17 cellular contexts compared by ENCODE assay signal in genomic region chr1:239896980-239897379, GRCh38.
DNase-seq lines count a peak whose midpoint lies in the region; ATAC-seq and TF ChIP-seq lines count a peak whose summit lies in the region.
"Had no signal": no experiment of that assay in that cellular context is flagged by ENCODE, and none has a peak within 500 bp of the region (broad histone marks: within the 10 kb centered on the region; RNA-seq: fewer than 3 reads in every experiment).

No MANE protein-coding gene starts in this region.

- no peak overlapping the region for H2BK5ac ChIP-seq in neuronal stem cell (ENCODE audit: low read length)

- no peak overlapping the region for H2BK12ac ChIP-seq in neuronal stem cell (ENCODE audit: low read length)

- no peak overlapping the region for H2BK120ac ChIP-seq in neuronal stem cell (ENCODE audit: low read depth, low read length)

- H4K91ac ChIP-seq in neuronal stem cell (ENCODE audit: low read depth, low read length, poor library complexity) = no peak overlapping the region

- no peak overlapping the region for H3K23ac ChIP-seq in neuronal stem cell (ENCODE audit: low read depth, low read length, poor library complexity)

- no peak overlapping the region for H2BK15ac ChIP-seq in neuronal stem cell (ENCODE audit: low read length)

- H3K27me3 ChIP-seq in GM23338 (ENCODE audit: insufficient read depth) (no peaks in the 10 kb centered on the region), gastroesophageal sphincter (no peaks in the 10 kb centered on the region), neuronal stem cell (ENCODE audit: control insufficient read depth in 3 of 3, insufficient read depth in 3 of 3, low read depth in 1 of 3, low read length in 3 of 3) (no peaks in the 10 kb centered on the region), stomach (no peaks in the 10 kb centered on the region), breast epithelium (no peaks in the 10 kb centered on the region)

- no peak overlapping the region for H4K8ac ChIP-seq in neuronal stem cell (ENCODE audit: low read depth, low read length)

- no peak overlapping the region for H3K14ac ChIP-seq in neuronal stem cell (ENCODE audit: low read length)

- H2AFZ ChIP-seq in GM23338 = no peak overlapping the region
- H2AFZ ChIP-seq in neuronal stem cell (ENCODE audit: low read length) = no peak overlapping the region

- no peaks in the 10 kb centered on the region for H4K20me1 ChIP-seq in GM23338 (replicated peaks; ENCODE audit: insufficient read depth)

- no peak for TF ChIP-seq POLR2A in gastroesophageal sphincter (IDR thresholded peaks at IDR 0.05)
- no peak for TF ChIP-seq POLR2A in stomach (IDR thresholded peaks at IDR 0.05)
- no peak for TF ChIP-seq POLR2A in breast epithelium (IDR thresholded peaks at IDR 0.05)

- H3K4me1 ChIP-seq in GM23338 (ENCODE audit: insufficient read depth) (peaks cover 11% of the 10 kb centered on the region), gastroesophageal sphincter (peaks cover 2 to 45% (median 20%) of the 10 kb centered on the region in 3 donors), neuronal stem cell (ENCODE audit: control insufficient read depth in 2 of 2, insufficient read depth in 1 of 2, low read depth in 1 of 2, low read length in 2 of 2) (peaks cover 2 to 3% of the 10 kb centered on the region in 2 donors), stomach (peaks cover 4 to 45% (median 22%) of the 10 kb centered on the region in 4 donors), breast epithelium (no peaks in the 10 kb centered on the region)

- TF ChIP-seq CTCF in GM23338 (conservative IDR thresholded peaks at IDR 0.05; ENCODE audit: low read depth in 2 of 2) = no peak
- TF ChIP-seq CTCF in gastroesophageal sphincter (IDR thresholded peaks at IDR 0.05) = no peak
- no peak for TF ChIP-seq CTCF in stomach (IDR thresholded peaks at IDR 0.05)
- TF ChIP-seq CTCF in breast epithelium (IDR thresholded peaks at IDR 0.05) = no peak

- DNase-seq in GM23338 (ENCODE audit: low spot score) (no peak), neuronal stem cell (ENCODE audit: low spot score) (no peak), stomach (peak; percentile 38), islet precursor cell (no peak), breast epithelium (ENCODE audit: low spot score in 2 of 2) (no peak)
- DNase-seq: CD8-positive, alpha-beta T cell; COR-L47; DMS153; DMS79 treated with DMSO at 0.1 percent for 48 hours; EL; GOT3; IMR-90 had no signal

- no peaks in the 10 kb centered on the region for H3K79me2 ChIP-seq in GM23338 (replicated peaks; ENCODE audit: insufficient read depth)

- TF ChIP-seq EP300 in gastroesophageal sphincter (IDR thresholded peaks at IDR 0.05) = no peak
- no peak for TF ChIP-seq EP300 in stomach (IDR thresholded peaks at IDR 0.05)

- no peak overlapping the region for H2AK5ac ChIP-seq in neuronal stem cell (ENCODE audit: low read depth, low read length)

- H3K4me1 Mint-ChIP-seq in GM23338 = peaks cover 6% of the 10 kb centered on the region; the same call in 2 of the 3 replicates

- intact Hi-C loops in stomach (cut with DNase I; ENCODE audit: low total_unique reads) = no loop called here
- intact Hi-C loops in breast epithelium (cut with DNase I; ENCODE audit: low total_unique reads) = no loop called here

- H3K36me3 ChIP-seq in GM23338 (ENCODE audit: insufficient read depth) (no peaks in the 10 kb centered on the region), gastroesophageal sphincter (peaks cover 0 to 5% of the 10 kb centered on the region in 2 donors), neuronal stem cell (replicated peaks in 1 of 2; ENCODE audit: control insufficient read depth in 2 of 2, insufficient read depth in 2 of 2, low read length in 2 of 2) (no peaks in the 10 kb centered on the region), stomach (no peaks in the 10 kb centered on the region), breast epithelium (no peaks in the 10 kb centered on the region)
- H3K36me3 ChIP-seq: HAP-1 had no signal

- 24 to 29% methylated on average over 8 of the region's 9 CpGs for WGBS in gastroesophageal sphincter (ENCODE audit: low coverage in 1 of 2), 2 donors
- no CpG with 5 or more reads among the region's 9 CpGs for WGBS in neuronal stem cell (ENCODE audit: extremely low coverage in 2 of 2, insufficient read length in 2 of 2, insufficient replicate concordance in 1 of 2), 2 donors
- 19 to 52% (median 23%) methylated on average over 9 of the region's 9 CpGs for WGBS in stomach, 5 donors

- H3K4me3 Mint-ChIP-seq in GM23338 = no peak overlapping the region
- H3K4me3 Mint-ChIP-seq: CD8-positive, alpha-beta T cell had no signal

- ATAC-seq in GM23338 (no peak), gastroesophageal sphincter (no peak), GM21360 (IDR thresholded peaks at IDR 0.05; ENCODE audit: unreplicated experiment) (no peak)
- ATAC-seq: CD8-positive, alpha-beta T cell had no signal

- H3K9me3 ChIP-seq in gastroesophageal sphincter = no peaks in the 10 kb centered on the region
- no peaks in the 10 kb centered on the region for H3K9me3 ChIP-seq in neuronal stem cell (replicated peaks in 1 of 2; ENCODE audit: control insufficient read depth in 2 of 2, insufficient read depth in 1 of 2, low read depth in 1 of 2, low read length in 2 of 2)
- H3K9me3 ChIP-seq in stomach = no peaks in the 10 kb centered on the region
- no peaks in the 10 kb centered on the region for H3K9me3 ChIP-seq in breast epithelium
- H3K9me3 ChIP-seq: HAP-1 had no signal

- peak overlapping the region; percentile 25 for H3K18ac ChIP-seq in neuronal stem cell (ENCODE audit: low read length)

- H3K9me3 Mint-ChIP-seq in GM23338 = peaks cover 5% of the 10 kb centered on the region
- H3K9me3 Mint-ChIP-seq: CD8-positive, alpha-beta T cell had no signal

- H3K4ac ChIP-seq in neuronal stem cell (ENCODE audit: low read length) = no peak overlapping the region

- no peak overlapping the region for H3K9ac ChIP-seq in neuronal stem cell (ENCODE audit: low read depth, low read length, poor library complexity)

- no peak overlapping the region for H3K27ac Mint-ChIP-seq in GM23338
- H3K27ac Mint-ChIP-seq: CD14-positive monocyte; CD8-positive, alpha-beta T cell had no signal

- H3F3A ChIP-seq in GM23338 (replicated peaks; ENCODE audit: low read depth) = no peaks in the 10 kb centered on the region

- H3K4me2 ChIP-seq in GM23338 = peak overlapping the region; percentile 53; the same call in 1 of the 2 replicates
- no peak overlapping the region for H3K4me2 ChIP-seq in neuronal stem cell (ENCODE audit: insufficient read depth, low read length, poor library complexity, severe bottlenecking)

- H3K9me2 ChIP-seq in GM23338 (ENCODE audit: insufficient read depth) = no peaks in the 10 kb centered on the region

- no peak overlapping the region for H3K4me3 ChIP-seq in GM23338
- no peak overlapping the region for H3K4me3 ChIP-seq in gastroesophageal sphincter
- no peak overlapping the region for H3K4me3 ChIP-seq in neuronal stem cell (ENCODE audit: low read length in 2 of 2)
- no peak overlapping the region for H3K4me3 ChIP-seq in stomach
- no peak overlapping the region for H3K4me3 ChIP-seq in breast epithelium
- H3K4me3 ChIP-seq: HAP-1 had no signal

- H3K27me3 Mint-ChIP-seq in GM23338 (ENCODE audit: insufficient read depth, low read depth, poor library complexity) = no peaks in the 10 kb centered on the region

- no peaks in the 10 kb centered on the region for H3K79me1 ChIP-seq in neuronal stem cell (ENCODE audit: low read depth, low read length)

- peaks cover 6% of the 10 kb centered on the region; the same call in 2 of the 3 replicates for H3K36me3 Mint-ChIP-seq in GM23338 (ENCODE audit: low read depth)
- H3K36me3 Mint-ChIP-seq: CD14-positive monocyte; CD8-positive, alpha-beta T cell had no signal

- H3K27ac ChIP-seq in GM23338 (ENCODE audit: low read depth) = no peak overlapping the region
- peak overlapping the region in 3 of 4 donors; percentile 49 to 66 (median 66) for H3K27ac ChIP-seq in gastroesophageal sphincter
- no peak overlapping the region for H3K27ac ChIP-seq in neuronal stem cell (replicated peaks; ENCODE audit: low read length)
- H3K27ac ChIP-seq in stomach = peak overlapping the region in 1 of 5 donors; percentile 39
- no peak overlapping the region for H3K27ac ChIP-seq in breast epithelium
- H3K27ac ChIP-seq: 22Rv1 had no signal

TF ChIP-seq in GM23338, 12 proteins besides CTCF, POLR2A, EP300 and RAD21 (continues in another document):
- TF ChIP-seq POLR2AphosphoS5 (IDR thresholded peaks at IDR 0.05; ENCODE audit: low read depth) (no peak), JUNB (IDR thresholded peaks at IDR 0.05; ENCODE audit: unreplicated experiment) (no peak), REST (IDR thresholded peaks at IDR 0.05; ENCODE audit: unreplicated experiment) (no peak), ZNF331 (CRISPR knock-in tag; IDR thresholded peaks at IDR 0.05; ENCODE audit: low read depth) (no peak), STAT1 (IDR thresholded peaks at IDR 0.05; ENCODE audit: unreplicated experiment) (no peak), NANOG (IDR thresholded peaks at IDR 0.05; ENCODE audit: borderline replicate concordance) (no peak)

Comparison
In these comparisons a context has a peak if more than half of its experiments do, and no peak if none do; other contexts are left out.
1. H3K27ac ChIP-seq: peak in gastroesophageal sphincter (3 of 4); none in GM23338 (single experiment), neuronal stem cell (single experiment) and breast epithelium (0 of 2).